Comparison of ENCODE assay signal across 1 cellular context in the genomic region with DNA sequence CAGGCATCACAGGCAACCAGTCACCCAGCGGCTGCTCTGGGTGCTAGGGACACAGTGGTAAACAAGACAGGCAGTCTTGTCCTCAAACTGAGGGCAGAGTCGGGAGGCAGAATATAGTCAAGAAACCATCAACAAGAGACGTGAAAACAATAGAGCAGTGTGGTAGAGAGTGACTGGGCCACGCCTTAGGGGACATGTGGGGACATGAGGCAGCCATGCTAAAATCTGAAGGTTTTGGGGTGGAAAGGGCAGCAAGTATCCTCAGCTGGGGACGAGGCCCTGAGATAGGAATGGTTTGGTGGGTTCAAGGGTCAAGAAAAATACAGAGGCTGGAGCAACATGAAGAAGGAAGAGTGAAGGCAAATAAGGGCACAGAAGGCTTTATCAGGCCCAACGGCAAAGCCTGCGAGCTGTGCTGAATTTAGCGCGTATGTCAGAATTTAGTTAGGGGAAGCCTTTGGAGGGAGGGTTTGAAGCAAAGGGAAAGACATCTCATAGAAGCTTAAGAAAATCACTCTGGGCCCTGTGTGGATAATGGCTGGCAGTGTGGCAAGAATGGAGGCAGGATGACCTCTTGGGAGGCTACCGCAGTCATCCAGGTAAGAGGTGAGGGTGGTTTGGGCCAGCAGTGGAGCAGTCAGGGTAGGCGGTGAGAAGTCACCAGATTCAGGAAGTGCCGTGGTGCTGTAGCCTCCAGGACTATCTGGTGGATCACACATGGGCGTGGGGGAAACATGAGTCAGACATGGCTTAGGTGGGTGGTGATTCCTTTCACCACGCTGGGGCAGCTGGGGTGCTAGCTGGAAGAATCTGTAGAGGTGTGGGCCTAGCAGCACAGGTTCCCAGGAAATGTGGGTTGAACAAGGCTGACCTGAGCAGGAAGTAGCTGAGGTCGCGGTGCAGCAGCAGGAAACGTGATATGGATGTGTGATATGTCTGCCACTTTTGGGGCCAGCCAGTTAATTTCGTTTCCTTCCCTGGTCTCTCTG.
TF ChIP-seq lines count a peak whose summit lies in the region.

No MANE protein-coding gene starts in this region.

TF ChIP-seq in WTC11, 78 proteins besides CTCF, POLR2A, EP300 and RAD21 (continued from another document):
- TF ChIP-seq, protein P1, sequence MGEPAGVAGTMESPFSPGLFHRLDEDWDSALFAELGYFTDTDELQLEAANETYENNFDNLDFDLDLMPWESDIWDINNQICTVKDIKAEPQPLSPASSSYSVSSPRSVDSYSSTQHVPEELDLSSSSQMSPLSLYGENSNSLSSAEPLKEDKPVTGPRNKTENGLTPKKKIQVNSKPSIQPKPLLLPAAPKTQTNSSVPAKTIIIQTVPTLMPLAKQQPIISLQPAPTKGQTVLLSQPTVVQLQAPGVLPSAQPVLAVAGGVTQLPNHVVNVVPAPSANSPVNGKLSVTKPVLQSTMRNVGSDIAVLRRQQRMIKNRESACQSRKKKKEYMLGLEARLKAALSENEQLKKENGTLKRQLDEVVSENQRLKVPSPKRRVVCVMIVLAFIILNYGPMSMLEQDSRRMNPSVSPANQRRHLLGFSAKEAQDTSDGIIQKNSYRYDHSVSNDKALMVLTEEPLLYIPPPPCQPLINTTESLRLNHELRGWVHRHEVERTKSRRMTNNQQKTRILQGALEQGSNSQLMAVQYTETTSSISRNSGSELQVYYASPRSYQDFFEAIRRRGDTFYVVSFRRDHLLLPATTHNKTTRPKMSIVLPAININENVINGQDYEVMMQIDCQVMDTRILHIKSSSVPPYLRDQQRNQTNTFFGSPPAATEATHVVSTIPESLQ (CRISPR knock-in tag; IDR thresholded peaks at IDR 0.05) = no peak
- TF ChIP-seq TP53 (CRISPR knock-in tag; IDR thresholded peaks at IDR 0.05) (no peak), ELF4 (CRISPR knock-in tag; IDR thresholded peaks at IDR 0.05; ENCODE audit: low read depth) (no peak)
- TF ChIP-seq, protein P2, sequence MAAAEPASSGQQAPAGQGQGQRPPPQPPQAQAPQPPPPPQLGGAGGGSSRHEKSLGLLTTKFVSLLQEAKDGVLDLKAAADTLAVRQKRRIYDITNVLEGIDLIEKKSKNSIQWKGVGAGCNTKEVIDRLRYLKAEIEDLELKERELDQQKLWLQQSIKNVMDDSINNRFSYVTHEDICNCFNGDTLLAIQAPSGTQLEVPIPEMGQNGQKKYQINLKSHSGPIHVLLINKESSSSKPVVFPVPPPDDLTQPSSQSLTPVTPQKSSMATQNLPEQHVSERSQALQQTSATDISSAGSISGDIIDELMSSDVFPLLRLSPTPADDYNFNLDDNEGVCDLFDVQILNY (CRISPR knock-in tag; IDR thresholded peaks at IDR 0.05) = no peak
- TF ChIP-seq, protein P3, sequence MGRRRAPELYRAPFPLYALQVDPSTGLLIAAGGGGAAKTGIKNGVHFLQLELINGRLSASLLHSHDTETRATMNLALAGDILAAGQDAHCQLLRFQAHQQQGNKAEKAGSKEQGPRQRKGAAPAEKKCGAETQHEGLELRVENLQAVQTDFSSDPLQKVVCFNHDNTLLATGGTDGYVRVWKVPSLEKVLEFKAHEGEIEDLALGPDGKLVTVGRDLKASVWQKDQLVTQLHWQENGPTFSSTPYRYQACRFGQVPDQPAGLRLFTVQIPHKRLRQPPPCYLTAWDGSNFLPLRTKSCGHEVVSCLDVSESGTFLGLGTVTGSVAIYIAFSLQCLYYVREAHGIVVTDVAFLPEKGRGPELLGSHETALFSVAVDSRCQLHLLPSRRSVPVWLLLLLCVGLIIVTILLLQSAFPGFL (CRISPR knock-in tag; IDR thresholded peaks at IDR 0.05; ENCODE audit: borderline replicate concordance) = no peak
